ENCODE assay signal across 21 cellular contexts in genomic region chr20:43863821-43864544, GRCh38. TPM values are rescaled to one million over a fixed set of nuclear protein-coding genes. Genes with fewer than 3 reads are reported as not detected.
DNase-seq lines count a peak whose midpoint lies in the region; TF ChIP-seq lines count a peak whose summit lies in the region.
"Had no signal": no experiment of that assay in that cellular context is flagged by ENCODE, and none has a peak within 500 bp of the region (broad histone marks: within the 10 kb centered on the region; RNA-seq: fewer than 3 reads in every experiment).

No MANE protein-coding gene starts in this region.

- H3K9me3 ChIP-seq in HEK293 (ENCODE audit: control insufficient read depth, insufficient read depth, low read depth, low read length): no peaks in the 10 kb centered on the region
- H3K9me3 ChIP-seq in stomach: no peaks in the 10 kb centered on the region
- H3K9me3 ChIP-seq: lower lobe of right lung, pancreas had no signal

- WGBS in stomach, 5 donors: 58 to 72% (median 70%) methylated on average over 10 of the region's 10 CpGs

- H3K36me3 ChIP-seq in HEK293 (ENCODE audit: control insufficient read depth in 2 of 2, insufficient read depth in 1 of 2, low read length in 2 of 2) (no peaks in the 10 kb centered on the region), stomach (no peaks in the 10 kb centered on the region)
- H3K36me3 ChIP-seq: heart left ventricle, lower lobe of right lung, pancreas had no signal

- POLR2A ChIA-PET in HEK293 (lab: Yijun Ruan, JAX): no interaction called here

- no peak overlapping the region for H3K4me3 Mint-ChIP-seq in activated T-helper 1 cell treated with anti-CD3 and anti-CD28 coated beads, Interleukin-12 subunit alpha, Interleukin-12 subunit beta, Interleukin-2, Interleukin-4 antibody, amounts not matched to agents 30 ng/mL and 10 ng/mL and 1 ng/mL, durations not matched to agents 14 hours and 24 hours and 36 hours
- H3K4me3 Mint-ChIP-seq in type B pancreatic cell: no peak overlapping the region
- H3K4me3 Mint-ChIP-seq: CD4-positive, alpha-beta memory T cell; naive B cell had no signal

- H3K27me3 ChIP-seq in stomach: no peaks in the 10 kb centered on the region

- H3K4me3 ChIP-seq in HEK293 (ENCODE audit: low read depth, low read length) (no peak overlapping the region), stomach (no peak overlapping the region)
- H3K4me3 ChIP-seq: heart left ventricle, lower lobe of right lung, pancreas, skin epidermis had no signal

- peak; percentile 32 for DNase-seq in cerebellar cortex (ENCODE audit: low spot score)
- DNase-seq in inferior parietal cortex (ENCODE audit: extremely low spot score): peak; percentile 58
- no peak for DNase-seq in stomach
- no peak for DNase-seq in activated T-helper 1 cell treated with anti-CD3 and anti-CD28 coated beads, Interleukin-12 subunit alpha, Interleukin-12 subunit beta, Interleukin-2, Interleukin-4 antibody, amounts not matched to agents 30 ng/mL and 10 ng/mL and 1 ng/mL, durations not matched to agents 14 hours and 24 hours and 36 hours (ENCODE audit: low spot score)
- no peak for DNase-seq in NCI-H1694 treated with DMSO at 0.1 percent for 48 hours (lab: John Stamatoyannopoulos, UW)
- no peak for DNase-seq in type B pancreatic cell (ENCODE audit: extremely low spot score, unreplicated experiment)
- DNase-seq: activated CD4-positive, alpha-beta T cell treated with anti-CD3 and anti-CD28 coated beads for 48 hours; CD4-positive, alpha-beta memory T cell; heart left ventricle; lower lobe of right lung; MM.1S; naive B cell; NCI-H187 treated with DMSO at 0.1 percent for 48 hours; NCI-H446 treated with DMSO at 0.1 percent for 48 hours; pancreas; RPMI8226; stimulated activated CD4-positive, alpha-beta T cell treated with anti-CD3 and anti-CD28 coated beads, Interleukin-4, amount 100 ng/mL, for 1 hour had no signal

- TF ChIP-seq CTCF in HEK293 (tag by site-specific recombination; IDR thresholded peaks at IDR 0.05) (no peak), stomach (IDR thresholded peaks at IDR 0.05) (no peak), type B pancreatic cell (conservative IDR thresholded peaks at IDR 0.05) (no peak)

- no peak for TF ChIP-seq POLR2A in stomach (IDR thresholded peaks at IDR 0.05)

- intact Hi-C loops in stomach (cut with DNase I; ENCODE audit: low total_unique reads): no loop called here
- intact Hi-C loops in activated T-helper 1 cell treated with anti-CD3 and anti-CD28 coated beads, Interleukin-12 subunit alpha, Interleukin-12 subunit beta, Interleukin-2, Interleukin-4 antibody, amounts not matched to agents 30 ng/mL and 10 ng/mL and 1 ng/mL, durations not matched to agents 14 hours and 24 hours and 36 hours (cut with micrococcal nuclease): no loop called here

- H3K4me1 ChIP-seq in HEK293 (ENCODE audit: control insufficient read depth, insufficient read depth, low read length) (no peaks in the 10 kb centered on the region), stomach (peaks cover 0 to 7% (median 0%) of the 10 kb centered on the region in 4 donors)
- H3K4me1 ChIP-seq: lower lobe of right lung, pancreas had no signal

- CTCF ChIA-PET in HEK293 (lab: Yijun Ruan, JAX): interaction anchor here (1.1 kb wide), 1 partner anchor 24 kb away, joined by 4 read pairs; no protein-coding TSS in a partner anchor

- no peaks in the 10 kb centered on the region for H3K36me3 Mint-ChIP-seq in activated T-helper 1 cell treated with anti-CD3 and anti-CD28 coated beads, Interleukin-12 subunit alpha, Interleukin-12 subunit beta, Interleukin-2, Interleukin-4 antibody, amounts not matched to agents 30 ng/mL and 10 ng/mL and 1 ng/mL, durations not matched to agents 14 hours and 24 hours and 36 hours (ENCODE audit: low read depth)
- H3K36me3 Mint-ChIP-seq in type B pancreatic cell: no peaks in the 10 kb centered on the region
- H3K36me3 Mint-ChIP-seq: CD4-positive, alpha-beta memory T cell; naive B cell had no signal

- no peaks in the 10 kb centered on the region for H3K9me3 Mint-ChIP-seq in activated T-helper 1 cell treated with anti-CD3 and anti-CD28 coated beads, Interleukin-12 subunit alpha, Interleukin-12 subunit beta, Interleukin-2, Interleukin-4 antibody, amounts not matched to agents 30 ng/mL and 10 ng/mL and 1 ng/mL, durations not matched to agents 14 hours and 24 hours and 36 hours
- no peaks in the 10 kb centered on the region for H3K9me3 Mint-ChIP-seq in type B pancreatic cell
- H3K9me3 Mint-ChIP-seq: CD4-positive, alpha-beta memory T cell had no signal

- H3K4me1 Mint-ChIP-seq in activated T-helper 1 cell treated with anti-CD3 and anti-CD28 coated beads, Interleukin-12 subunit alpha, Interleukin-12 subunit beta, Interleukin-2, Interleukin-4 antibody, amounts not matched to agents 30 ng/mL and 10 ng/mL and 1 ng/mL, durations not matched to agents 14 hours and 24 hours and 36 hours (ENCODE audit: low read depth): no peaks in the 10 kb centered on the region
- peaks cover 9% of the 10 kb centered on the region for H3K4me1 Mint-ChIP-seq in type B pancreatic cell (ENCODE audit: unreplicated experiment)
- H3K4me1 Mint-ChIP-seq: CD4-positive, alpha-beta memory T cell; naive B cell had no signal

- H3K27me3 Mint-ChIP-seq in activated T-helper 1 cell treated with anti-CD3 and anti-CD28 coated beads, Interleukin-12 subunit alpha, Interleukin-12 subunit beta, Interleukin-2, Interleukin-4 antibody, amounts not matched to agents 30 ng/mL and 10 ng/mL and 1 ng/mL, durations not matched to agents 14 hours and 24 hours and 36 hours (ENCODE audit: insufficient read depth): peaks cover 7% of the 10 kb centered on the region
- no peaks in the 10 kb centered on the region for H3K27me3 Mint-ChIP-seq in type B pancreatic cell

- no peak overlapping the region for H3K27ac Mint-ChIP-seq in activated T-helper 1 cell treated with anti-CD3 and anti-CD28 coated beads, Interleukin-12 subunit alpha, Interleukin-12 subunit beta, Interleukin-2, Interleukin-4 antibody, amounts not matched to agents 30 ng/mL and 10 ng/mL and 1 ng/mL, durations not matched to agents 14 hours and 24 hours and 36 hours
- no peak overlapping the region for H3K27ac Mint-ChIP-seq in type B pancreatic cell
- H3K27ac Mint-ChIP-seq: CD4-positive, alpha-beta memory T cell; naive B cell had no signal

- H3K27ac ChIP-seq in HEK293 (ENCODE audit: extremely low read depth, low read depth, low read length): no peak overlapping the region
- peak overlapping the region in 3 of 5 donors; percentile 9 to 65 (median 46) for H3K27ac ChIP-seq in stomach
- H3K27ac ChIP-seq: heart left ventricle, HL-60, lower lobe of right lung, pancreas, skin epidermis had no signal

- TF ChIP-seq EP300 in stomach (IDR thresholded peaks at IDR 0.05): no peak

TF ChIP-seq in HEK293, 187 proteins besides CTCF, POLR2A, EP300 and RAD21:
- peak; percentile 39; the same call in 1 of the 2 replicates for TF ChIP-seq PRDM10 (tag by site-specific recombination; IDR thresholded peaks at IDR 0.05)
- no peak for TF ChIP-seq HOXA7 (CRISPR knock-in tag; IDR thresholded peaks at IDR 0.05; ENCODE audit: borderline replicate concordance)
- no peak for TF ChIP-seq ZNF10 (tag by site-specific recombination; IDR thresholded peaks at IDR 0.05)

RNA-seq across cellular contexts. Expression of gene TOX2, which starts 50.7 kb away (rescaled TPM):
- total RNA-seq in stomach (1 to 10 TPM in 3 of 5 donors, under 1 TPM in 1, not detected in 1; 0.87 to 7.0 (median 3.6) TPM), type B pancreatic cell (ENCODE audit: low replicate concordance) (1.5 and 4.7 TPM in 2 replicates)
- polyA plus RNA-seq in stomach: 10 to 100 TPM; 13.3 to 20.2 (median 15.1) TPM
- total RNA-seq in activated T-helper 1 cell treated with anti-CD3 and anti-CD28 coated beads, Interleukin-12 subunit alpha, Interleukin-12 subunit beta, Interleukin-2, Interleukin-4 antibody, amounts not matched to agents 30 ng/mL and 10 ng/mL and 1 ng/mL, durations not matched to agents 14 hours and 24 hours and 36 hours: 4.0 and 4.8 TPM in 2 replicates
- total RNA-seq: bronchial epithelial cell had no signal

Comparison
In these comparisons a context has a peak if more than half of its experiments do, and no peak if none do; other contexts are left out.
1. DNase-seq: peak in cerebellar cortex (single experiment) and inferior parietal cortex (single experiment); none in stomach (single experiment), activated T-helper 1 cell treated with anti-CD3 and anti-CD28 coated beads, Interleukin-12 subunit alpha, Interleukin-12 subunit beta, Interleukin-2, Interleukin-4 antibody, amounts not matched to agents 30 ng/mL and 10 ng/mL and 1 ng/mL, durations not matched to agents 14 hours and 24 hours and 36 hours (single experiment), NCI-H1694 treated with DMSO at 0.1 percent for 48 hours (single experiment) and type B pancreatic cell (single experiment).